ENCODE assay signal across 21 cellular contexts in genomic region chr19:32822916-32823746, GRCh38. TPM values are rescaled to one million over a fixed set of nuclear protein-coding genes. Genes with fewer than 3 reads are reported as not detected.
DNase-seq lines count a peak whose midpoint lies in the region; ATAC-seq and TF ChIP-seq lines count a peak whose summit lies in the region.
"Had no signal": no experiment of that assay in that cellular context is flagged by ENCODE, and none has a peak within 500 bp of the region (broad histone marks: within the 10 kb centered on the region; RNA-seq: fewer than 3 reads in every experiment).

No MANE protein-coding gene starts in this region.

- H2AK5ac ChIP-seq in mesendoderm (ENCODE audit: low read length) = no peak overlapping the region

- no peaks in the 10 kb centered on the region for H3K9me2 ChIP-seq in Karpas-422 (replicated peaks; ENCODE audit: insufficient read depth, low read length)

- no peaks in the 10 kb centered on the region for H3K36me3 Mint-ChIP-seq in neural progenitor cell
- H3K36me3 Mint-ChIP-seq: CD14-positive monocyte; CD4-positive, alpha-beta memory T cell; CD4-positive, CD25-positive, alpha-beta regulatory T cell had no signal

- H3K23ac ChIP-seq in mesendoderm (ENCODE audit: low read length) = no peak overlapping the region

- H3K27ac ChIP-seq in Karpas-422 (ENCODE audit: low read length) = no peak overlapping the region
- H3K27ac ChIP-seq in mesendoderm (ENCODE audit: low read depth, low read length) = no peak overlapping the region
- no peak overlapping the region for H3K27ac ChIP-seq in neural progenitor cell
- H3K27ac ChIP-seq in osteoblast (ENCODE audit: low read depth, low read length) = no peak overlapping the region
- H3K27ac ChIP-seq: BLaER1 had no signal

- peaks cover 5% of the 10 kb centered on the region for H3K9me3 Mint-ChIP-seq in neural progenitor cell
- H3K9me3 Mint-ChIP-seq: CD14-positive monocyte; CD4-positive, CD25-positive, alpha-beta regulatory T cell; CD8-positive, alpha-beta memory T cell had no signal

- H3K27me3 ChIP-seq in Karpas-422 (ENCODE audit: low read length) (no peaks in the 10 kb centered on the region), mesendoderm (ENCODE audit: insufficient read depth, low read length, poor library complexity) (no peaks in the 10 kb centered on the region), neural progenitor cell (no peaks in the 10 kb centered on the region), osteoblast (ENCODE audit: insufficient read depth, low read length) (peaks cover 9% of the 10 kb centered on the region)
- H3K27me3 ChIP-seq: BLaER1 had no signal

- no CpG with 5 or more reads among the region's 14 CpGs for WGBS in mesendoderm (ENCODE audit: extremely low coverage, insufficient coverage, low lambda C conversion rate)

- H4K8ac ChIP-seq in mesendoderm (ENCODE audit: low read depth, low read length) = no peak overlapping the region

- H3K9me3 ChIP-seq in Karpas-422 (ENCODE audit: low read length) = no peaks in the 10 kb centered on the region
- no peaks in the 10 kb centered on the region for H3K9me3 ChIP-seq in neural progenitor cell (ENCODE audit: low read depth)
- H3K9me3 ChIP-seq in osteoblast (ENCODE audit: low read depth, low read length) = no peaks in the 10 kb centered on the region
- H3K9me3 ChIP-seq: BE2C, BLaER1 had no signal

- no peak overlapping the region for H3K9ac ChIP-seq in Karpas-422 (ENCODE audit: low read length)
- H3K9ac ChIP-seq in mesendoderm (ENCODE audit: low read length) = no peak overlapping the region
- no peak overlapping the region for H3K9ac ChIP-seq in neural progenitor cell
- H3K9ac ChIP-seq: BLaER1 had no signal

- peak overlapping the region; percentile 36 for H3K27ac Mint-ChIP-seq in neural progenitor cell
- H3K27ac Mint-ChIP-seq: CD4-positive, alpha-beta memory T cell; CD4-positive, CD25-positive, alpha-beta regulatory T cell had no signal

- no peak overlapping the region for H2BK15ac ChIP-seq in mesendoderm (replicated peaks; ENCODE audit: low read depth)

- no peaks in the 10 kb centered on the region for H3K36me3 ChIP-seq in Karpas-422 (ENCODE audit: insufficient read depth, low read length)
- H3K36me3 ChIP-seq in mesendoderm (ENCODE audit: control insufficient read depth, insufficient read depth, low read length) = no peaks in the 10 kb centered on the region
- H3K36me3 ChIP-seq in neural progenitor cell = no peaks in the 10 kb centered on the region
- H3K36me3 ChIP-seq in osteoblast (ENCODE audit: insufficient read depth, low read length) = no peaks in the 10 kb centered on the region
- H3K36me3 ChIP-seq: BE2C, BLaER1 had no signal

- H2BK120ac ChIP-seq in mesendoderm (ENCODE audit: low read depth, low read length) = no peak overlapping the region

- H3K79me2 ChIP-seq in Karpas-422 (ENCODE audit: low read length) (no peaks in the 10 kb centered on the region), mesendoderm (ENCODE audit: control insufficient read depth, insufficient read depth, low read length) (no peaks in the 10 kb centered on the region), neural progenitor cell (ENCODE audit: low read depth) (no peaks in the 10 kb centered on the region), osteoblast (ENCODE audit: insufficient read depth, low read length) (no peaks in the 10 kb centered on the region)

- peaks cover 28% of the 10 kb centered on the region for H3K4me1 Mint-ChIP-seq in neural progenitor cell
- H3K4me1 Mint-ChIP-seq: CD14-positive monocyte had no signal

- H3K56ac ChIP-seq in mesendoderm (ENCODE audit: low read length) = no peak overlapping the region

- no peak overlapping the region for H2BK5ac ChIP-seq in mesendoderm (ENCODE audit: low read length)

- no peak overlapping the region for H4K5ac ChIP-seq in mesendoderm (ENCODE audit: low read length)

- H2AFZ ChIP-seq in Karpas-422 (ENCODE audit: low read length) (no peak overlapping the region), neural progenitor cell (replicated peaks) (no peak overlapping the region), osteoblast (ENCODE audit: low read length) (no peak overlapping the region)

- no peaks in the 10 kb centered on the region for H4K20me1 ChIP-seq in Karpas-422 (ENCODE audit: insufficient read depth, low read depth, low read length)
- H4K20me1 ChIP-seq in neural progenitor cell (ENCODE audit: low read depth) = no peaks in the 10 kb centered on the region
- no peaks in the 10 kb centered on the region for H4K20me1 ChIP-seq in osteoblast (ENCODE audit: insufficient read depth, low read length)
- H4K20me1 ChIP-seq: BLaER1 had no signal

- H3K79me1 ChIP-seq in mesendoderm (ENCODE audit: low read length) = no peaks in the 10 kb centered on the region

- H3K4me1 ChIP-seq in Karpas-422 (ENCODE audit: low read length) (no peaks in the 10 kb centered on the region), mesendoderm (ENCODE audit: control insufficient read depth, low read depth, low read length) (no peaks in the 10 kb centered on the region), neural progenitor cell (peaks cover 17% of the 10 kb centered on the region), osteoblast (ENCODE audit: insufficient read depth, low read length) (no peaks in the 10 kb centered on the region)
- H3K4me1 ChIP-seq: BE2C had no signal

- no peak for ATAC-seq in GM18870 (IDR thresholded peaks at IDR 0.05; ENCODE audit: unreplicated experiment)

- H3K27me3 Mint-ChIP-seq in neural progenitor cell (ENCODE audit: insufficient read depth, low read depth) = peaks cover 12% of the 10 kb centered on the region

- TF ChIP-seq CTCF in neural progenitor cell (IDR thresholded peaks at IDR 0.05) (no peak), osteoblast (IDR thresholded peaks at IDR 0.05; ENCODE audit: extremely low read depth, low read depth, low read length) (no peak)

- no peak overlapping the region for H3K4ac ChIP-seq in mesendoderm (ENCODE audit: low read depth, low read length)

- DNase-seq in Karpas-422 (peak; percentile 29), mesendoderm (peak; percentile 27), neural progenitor cell (ENCODE audit: low spot score) (no peak), osteoblast (ENCODE audit: insufficient read length, low spot score, missing footprints) (peak; percentile 60), superior temporal gyrus (ENCODE audit: extremely low spot score) (no peak), middle frontal gyrus (ENCODE audit: extremely low spot score, low spot score) (no peak)
- DNase-seq in stimulated activated CD4-positive, alpha-beta T cell treated with anti-CD3 and anti-CD28 coated beads, Interleukin-4, amount 100 ng/mL, for 4 hours = no peak
- DNase-seq: 8988T; ACHN; BE2C; C1 segment of cervical spinal cord; CD4-positive, alpha-beta memory T cell; CD4-positive, CD25-positive, alpha-beta regulatory T cell; CD8-positive, alpha-beta memory T cell; COR-L47; DMS79 treated with DMSO at 0.1 percent for 48 hours; GF-D8 had no signal

- no peak overlapping the region for H3K4me3 ChIP-seq in Karpas-422 (ENCODE audit: low read length)
- no peak overlapping the region for H3K4me3 ChIP-seq in mesendoderm (ENCODE audit: low read length)
- H3K4me3 ChIP-seq in neural progenitor cell = no peak overlapping the region
- no peak overlapping the region for H3K4me3 ChIP-seq in osteoblast (ENCODE audit: insufficient read depth, low read length)
- H3K4me3 ChIP-seq: BLaER1 had no signal

- H3K18ac ChIP-seq in mesendoderm (ENCODE audit: low read length) = no peak overlapping the region

- no peak overlapping the region for H3K4me3 Mint-ChIP-seq in neural progenitor cell
- H3K4me3 Mint-ChIP-seq: CD4-positive, alpha-beta memory T cell; CD8-positive, alpha-beta memory T cell had no signal

- H3K4me2 ChIP-seq in Karpas-422 (ENCODE audit: low read depth, low read length, poor library complexity, severe bottlenecking) = no peak overlapping the region
- H3K4me2 ChIP-seq in mesendoderm (ENCODE audit: low read length) = no peak overlapping the region
- no peak overlapping the region for H3K4me2 ChIP-seq in neural progenitor cell
- H3K4me2 ChIP-seq in osteoblast (ENCODE audit: insufficient read depth, low read length) = no peak overlapping the region
- H3K4me2 ChIP-seq: BLaER1 had no signal

- peaks cover 9% of the 10 kb centered on the region for H3F3A ChIP-seq in neural progenitor cell (ENCODE audit: low read depth)

RNA-seq across cellular contexts. Expression of gene SLC7A9, which starts 46.4 kb away (rescaled TPM):
- total RNA-seq in Karpas-422 (2014; rRNA removed; shearing (Covaris generic); ENCODE audit: low replicate concordance) = not detected in 2 replicates
- 0.01 TPM for polyA plus RNA-seq in mesendoderm (2013, experiment 1 of 2)
- 0.03 TPM for polyA plus RNA-seq in mesendoderm (2013, experiment 2 of 2)
- total RNA-seq in neural progenitor cell (ENCODE audit: low replicate concordance) (not detected in 2 replicates), osteoblast (under 0.01 and 0.59 TPM in 2 replicates)
- polyA plus RNA-seq: AG04450; CD14-positive monocyte; CD4-positive, alpha-beta memory T cell; CD4-positive, CD25-positive, alpha-beta regulatory T cell; CD8-positive, alpha-beta memory T cell had no signal

Comparison
In these comparisons a context has a peak if more than half of its experiments do, and no peak if none do; other contexts are left out.
1. DNase-seq: peak in Karpas-422 (single experiment), mesendoderm (single experiment) and osteoblast (single experiment); none in neural progenitor cell (single experiment), superior temporal gyrus (single experiment), stimulated activated CD4-positive, alpha-beta T cell treated with anti-CD3 and anti-CD28 coated beads, Interleukin-4, amount 100 ng/mL, for 4 hours (0 of 2) and middle frontal gyrus (single experiment).